Comparison of ENCODE assay signal across 34 cellular contexts in genomic region chr5:15640116-15640515, GRCh38.
"Had no signal": no experiment of that assay in that cellular context is flagged by ENCODE, and none has a peak within 500 bp of the region (broad histone marks: within the 10 kb centered on the region; RNA-seq: fewer than 3 reads in every experiment).

No MANE protein-coding gene starts in this region.

- H3K27me3 ChIP-seq: MG63 had no signal

- H3K4me3 ChIP-seq: MG63 had no signal

- H3K9me3 ChIP-seq: MG63 had no signal

- DNase-seq: Karpas-422, Kasumi-1, MG63, MM.1S, MV-4-11, NCI-H1048, NCI-H1092, NCI-H1092 treated with DMSO at 0.1 percent for 48 hours, NCI-H1105, NCI-H1105 treated with DMSO at 0.1 percent for 48 hours, NCI-H1417, NCI-H1417 treated with DMSO at 0.1 percent for 48 hours, NCI-H1436, NCI-H1436 treated with DMSO at 0.1 percent for 48 hours, NCI-H146, NCI-H1694, NCI-H1694 treated with DMSO at 0.1 percent for 48 hours, NCI-H187, NCI-H187 treated with DMSO at 0.1 percent for 48 hours, NCI-H1930, NCI-H2029, NCI-H2029 treated with DMSO at 0.1 percent for 48 hours, NCI-H2081, NCI-H2081 treated with DMSO at 0.1 percent for 48 hours, NCI-H2107, NCI-H2171, NCI-H2171 treated with DMSO at 0.1 percent for 48 hours, NCI-H2227 treated with DMSO at 0.1 percent for 48 hours, NCI-H226, NCI-H345, NCI-H446, NCI-H446 treated with DMSO at 0.1 percent for 48 hours, NCI-H510A, NCI-H510A treated with DMSO at 0.1 percent for 48 hours had no signal
